In genomic region chr7:139842414-139843210, GRCh38 we compare ENCODE assay signal across 12 cellular contexts. TPM values are rescaled to one million over a fixed set of nuclear protein-coding genes. Genes with fewer than 3 reads are reported as not detected.
DNase-seq lines count a peak whose midpoint lies in the region; ATAC-seq and TF ChIP-seq lines count a peak whose summit lies in the region.
"Had no signal": no experiment of that assay in that cellular context is flagged by ENCODE, and none has a peak within 500 bp of the region (broad histone marks: within the 10 kb centered on the region; RNA-seq: fewer than 3 reads in every experiment).

No MANE protein-coding gene starts in this region.

- ATAC-seq in GM21526 (IDR thresholded peaks at IDR 0.05; ENCODE audit: low FRiP score, unreplicated experiment), result peak; percentile 80
- ATAC-seq in left lung, result no peak
- ATAC-seq: body of pancreas had no signal

- DNase-seq in GM13976 (ENCODE audit: low spot score) (peak; percentile 60), LHCN-M2 (ENCODE audit: low read depth) (peak; percentile 17), SJCRH30 (no peak), T-helper 1 cell (no peak), left lung (no peak), NCI-H1092 (lab: John Stamatoyannopoulos, UW) (no peak)
- DNase-seq: activated CD4-positive, CD25-positive, alpha-beta regulatory T cell treated with anti-CD3 and anti-CD28 coated beads, Interleukin-2, amount 50 U/mL, for 72 hours; body of pancreas; DMS153; NCI-H510A had no signal

- no peaks in the 10 kb centered on the region for H3K27me3 ChIP-seq in liver (ENCODE audit: control insufficient read depth in 4 of 4, insufficient read depth in 4 of 4, low read length in 3 of 4)
- H3K27me3 ChIP-seq in SJCRH30, result no peaks in the 10 kb centered on the region
- no peaks in the 10 kb centered on the region for H3K27me3 ChIP-seq in left lung
- H3K27me3 ChIP-seq: body of pancreas had no signal

- in situ Hi-C loops in GM13976 (cut with MboI; ENCODE audit: low sequenced_read_pairs, unreplicated experiment), result no loop called here

- no peak overlapping the region for H3K9ac ChIP-seq in liver (ENCODE audit: low read depth in 1 of 2, low read length in 2 of 2)

- intact Hi-C loops in left lung (cut with DNase I), result no loop called here

- H3K4me3 ChIP-seq in liver (ENCODE audit: low read depth in 1 of 3, low read length in 3 of 3) (no peak overlapping the region), SJCRH30 (no peak overlapping the region), left lung (no peak overlapping the region)
- H3K4me3 ChIP-seq: body of pancreas had no signal

- H3K36me3 ChIP-seq in liver (ENCODE audit: control insufficient read depth in 4 of 4, insufficient read depth in 3 of 4, low read depth in 1 of 4, low read length in 3 of 4) (no peaks in the 10 kb centered on the region), SJCRH30 (no peaks in the 10 kb centered on the region), left lung (peaks cover 0 to 14% of the 10 kb centered on the region in 2 donors)

- H3K27ac ChIP-seq in liver (ENCODE audit: low read depth in 1 of 2, low read length in 2 of 2), result peak overlapping the region in 1 of 2 donors; percentile 4
- no peak overlapping the region for H3K27ac ChIP-seq in SJCRH30
- peak overlapping the region in 1 of 2 donors; percentile 59 for H3K27ac ChIP-seq in left lung
- H3K27ac ChIP-seq: body of pancreas had no signal

- H3K9me3 ChIP-seq in liver (ENCODE audit: control insufficient read depth in 4 of 4, low read length in 3 of 4) (no peaks in the 10 kb centered on the region), SJCRH30 (replicated peaks) (no peaks in the 10 kb centered on the region), left lung (no peaks in the 10 kb centered on the region)
- H3K9me3 ChIP-seq: body of pancreas had no signal

- WGBS in liver, result 82% methylated on average over 15 of the region's 15 CpGs

- no peak for TF ChIP-seq CTCF in GM13976 (IDR thresholded peaks at IDR 0.05; ENCODE audit: borderline replicate concordance, control extremely low read depth, extremely low read depth, insufficient read depth, missing control alignments)
- no peak for TF ChIP-seq CTCF in liver (IDR thresholded peaks at IDR 0.05; ENCODE audit: low read depth, low read length, missing input control)
- TF ChIP-seq CTCF in left lung (IDR thresholded peaks at IDR 0.05), result no peak

- no peaks in the 10 kb centered on the region for H3K4me1 ChIP-seq in liver (ENCODE audit: control insufficient read depth in 4 of 4, insufficient read depth in 4 of 4, low read length in 3 of 4)
- no peaks in the 10 kb centered on the region for H3K4me1 ChIP-seq in SJCRH30
- peaks cover 0 to 32% of the 10 kb centered on the region in 2 donors for H3K4me1 ChIP-seq in left lung

- TF ChIP-seq RAD21 in liver (IDR thresholded peaks at IDR 0.05), result no peak

TF ChIP-seq in liver, 16 proteins besides CTCF, POLR2A, EP300 and RAD21:
- TF ChIP-seq HNF4G (IDR thresholded peaks at IDR 0.05) (no peak), NR2F2 (IDR thresholded peaks at IDR 0.05) (peak; percentile 5)

RNA-seq across cellular contexts. Expression of gene TBXAS1, which starts 13.5 kb away (rescaled TPM):
- total RNA-seq in LHCN-M2 (2014; rRNA removed) (7.2 and 8.4 TPM in 2 replicates), liver (10 to 100 TPM; 15.4 to 22.4 TPM), left lung (100 to 1,000 TPM in 1 of 2 donors, 10 to 100 TPM in 1; 38.4 to 103 TPM)
- polyA plus RNA-seq in LHCN-M2 (2012), result 3.4 TPM
- 1 to 10 TPM; 4.1 to 9.0 TPM for polyA plus RNA-seq in liver
- total RNA-seq in SJCRH30 (2014; rRNA removed; shearing (Covaris generic)), result 2.9 and 3.2 TPM in 2 replicates

Comparison
In these comparisons a context has a peak if more than half of its experiments do, and no peak if none do; other contexts are left out.
1. DNase-seq: peak in GM13976 (single experiment) and LHCN-M2 (single experiment); none in SJCRH30 (0 of 2), T-helper 1 cell (0 of 5), left lung (0 of 2) and NCI-H1092 (single experiment).